Comparison of ENCODE assay signal across 14 cellular contexts in genomic region chr10:12501851-12502525, GRCh38.
DNase-seq lines count a peak whose midpoint lies in the region; ATAC-seq and TF ChIP-seq lines count a peak whose summit lies in the region.
"Had no signal": no experiment of that assay in that cellular context is flagged by ENCODE, and none has a peak within 500 bp of the region (broad histone marks: within the 10 kb centered on the region; RNA-seq: fewer than 3 reads in every experiment).

No MANE protein-coding gene starts in this region.

- no peaks in the 10 kb centered on the region for H3K27me3 Mint-ChIP-seq in activated T-cell treated with anti-CD3 and anti-CD28 coated beads, Interleukin-2, amount 50 U/mL, for 24 hours
- no peaks in the 10 kb centered on the region for H3K27me3 Mint-ChIP-seq in activated CD4-positive, alpha-beta T cell treated with anti-CD3 and anti-CD28 coated beads, Interleukin-2, amount 10 ng/mL, durations not matched to agents 24 days and 14 days
- H3K27me3 Mint-ChIP-seq: stimulated activated naive CD8-positive, alpha-beta T cell treated with anti-CD3 and anti-CD28 coated beads, Interleukin-15, Interleukin-2, amounts not matched to agents 100 ng/mL and 50 ng/mL, for 24 hours had no signal

- no peak overlapping the region for H2BK120ac ChIP-seq in mesenchymal stem cell (ENCODE audit: low read depth, low read length)

- peak overlapping the region; percentile 3 to 15 for H2BK12ac ChIP-seq in mesenchymal stem cell (ENCODE audit: low read length in 2 of 2)

- H4K91ac ChIP-seq in mesenchymal stem cell (ENCODE audit: low read length): peak overlapping the region; percentile 44

- H2BK5ac ChIP-seq in mesenchymal stem cell (ENCODE audit: low read depth, low read length, poor library complexity, severe bottlenecking): no peak overlapping the region

- H3K4me1 Mint-ChIP-seq in activated T-cell treated with anti-CD3 and anti-CD28 coated beads, Interleukin-2, amount 50 U/mL, for 24 hours (ENCODE audit: low read depth): peaks cover 62% of the 10 kb centered on the region
- peaks cover 15% of the 10 kb centered on the region for H3K4me1 Mint-ChIP-seq in activated CD4-positive, alpha-beta T cell treated with anti-CD3 and anti-CD28 coated beads, Interleukin-2, amount 10 ng/mL, durations not matched to agents 24 days and 14 days

- H3K27ac ChIP-seq in coronary artery: peak overlapping the region in 1 of 2 donors; percentile 52
- H3K27ac ChIP-seq in mesenchymal stem cell (ENCODE audit: low read length, poor library complexity, severe bottlenecking): no peak overlapping the region
- H3K27ac ChIP-seq: A549 had no signal

- peak overlapping the region in 1 of 2 experiments; percentile 41 for H3K18ac ChIP-seq in mesenchymal stem cell (ENCODE audit: low read depth in 1 of 2, low read length in 2 of 2)

- H3K23ac ChIP-seq in mesenchymal stem cell (ENCODE audit: low read length in 2 of 2): no peak overlapping the region

- peaks cover 59% of the 10 kb centered on the region for H3K79me1 ChIP-seq in mesenchymal stem cell (replicated peaks; ENCODE audit: low read length, poor library complexity, severe bottlenecking)

- H3K4me1 ChIP-seq in mesenchymal stem cell (ENCODE audit: control insufficient read depth, insufficient read depth, low read depth, low read length): peaks cover 10% of the 10 kb centered on the region

- H4K8ac ChIP-seq in mesenchymal stem cell (ENCODE audit: low read length): peak overlapping the region; percentile 4

- TF ChIP-seq CTCF in coronary artery (IDR thresholded peaks at IDR 0.05): no peak

- H3K9me3 ChIP-seq in mesenchymal stem cell (ENCODE audit: control insufficient read depth, low read length): no peaks in the 10 kb centered on the region
- H3K9me3 ChIP-seq: A549, neutrophil had no signal

- no peaks in the 10 kb centered on the region for H3K36me3 Mint-ChIP-seq in activated T-cell treated with anti-CD3 and anti-CD28 coated beads, Interleukin-2, amount 50 U/mL, for 24 hours (ENCODE audit: low read depth)
- no peaks in the 10 kb centered on the region for H3K36me3 Mint-ChIP-seq in activated CD4-positive, alpha-beta T cell treated with anti-CD3 and anti-CD28 coated beads, Interleukin-2, amount 10 ng/mL, durations not matched to agents 24 days and 14 days (ENCODE audit: low read depth)

- H3K27me3 ChIP-seq in mesenchymal stem cell (ENCODE audit: control insufficient read depth in 1 of 2, insufficient read depth in 1 of 2, low read length in 2 of 2): no peaks in the 10 kb centered on the region

- H3K4me2 ChIP-seq in mesenchymal stem cell (ENCODE audit: low read length, poor library complexity, severe bottlenecking): no peak overlapping the region
- H3K4me2 ChIP-seq: A549 had no signal

- H2BK15ac ChIP-seq in mesenchymal stem cell (ENCODE audit: low read depth, poor library complexity, severe bottlenecking): no peak overlapping the region

- no peak overlapping the region for H3K4ac ChIP-seq in mesenchymal stem cell (ENCODE audit: low read depth in 1 of 2, low read length in 2 of 2)

- no peaks in the 10 kb centered on the region for H3K9me3 Mint-ChIP-seq in activated T-cell treated with anti-CD3 and anti-CD28 coated beads, Interleukin-2, amount 50 U/mL, for 24 hours
- H3K9me3 Mint-ChIP-seq in activated CD4-positive, alpha-beta T cell treated with anti-CD3 and anti-CD28 coated beads, Interleukin-2, amount 10 ng/mL, durations not matched to agents 24 days and 14 days: no peaks in the 10 kb centered on the region
- H3K9me3 Mint-ChIP-seq: stimulated activated naive CD8-positive, alpha-beta T cell treated with anti-CD3 and anti-CD28 coated beads, Interleukin-15, Interleukin-2, amounts not matched to agents 100 ng/mL and 50 ng/mL, for 24 hours had no signal

- intact Hi-C loops in activated CD4-positive, alpha-beta T cell treated with anti-CD3 and anti-CD28 coated beads, Interleukin-2, amount 10 ng/mL, durations not matched to agents 24 days and 14 days (cut with micrococcal nuclease): loop anchor here (10.0 kb wide), 1 partner anchor 153 kb away; no protein-coding TSS in a partner anchor

- DNase-seq in activated T-cell treated with anti-CD3 and anti-CD28 coated beads, Interleukin-2, amount 50 U/mL, for 1 hour: peak; percentile 12
- no peak for DNase-seq in activated T-cell treated with anti-CD3 and anti-CD28 coated beads, Interleukin-2, amount 50 U/mL, for 24 hours
- DNase-seq in coronary artery (ENCODE audit: low spot score) (peak; percentile 67), mesenchymal stem cell (no peak), ureter (ENCODE audit: low spot score) (peak; percentile 31)
- DNase-seq in activated CD4-positive, alpha-beta T cell treated with anti-CD3 and anti-CD28 coated beads, Interleukin-2, amount 50 U/mL, for 48 hours: no peak
- DNase-seq in activated CD4-positive, alpha-beta T cell treated with anti-CD3 and anti-CD28 coated beads, Interleukin-2, amount 10 ng/mL, durations not matched to agents 24 days and 14 days: no peak
- DNase-seq: activated naive CD4-positive, alpha-beta T cell; KBM-7; NCI-H1048 had no signal

- H2AK5ac ChIP-seq in mesenchymal stem cell (ENCODE audit: low read length, severe bottlenecking): no peak overlapping the region

- H3K4me3 Mint-ChIP-seq in activated T-cell treated with anti-CD3 and anti-CD28 coated beads, Interleukin-2, amount 50 U/mL, for 24 hours: no peak overlapping the region
- no peak overlapping the region for H3K4me3 Mint-ChIP-seq in activated CD4-positive, alpha-beta T cell treated with anti-CD3 and anti-CD28 coated beads, Interleukin-2, amount 10 ng/mL, durations not matched to agents 24 days and 14 days
- H3K4me3 Mint-ChIP-seq: stimulated activated naive CD8-positive, alpha-beta T cell treated with anti-CD3 and anti-CD28 coated beads, Interleukin-15, Interleukin-2, amounts not matched to agents 100 ng/mL and 50 ng/mL, for 24 hours had no signal

- H3K14ac ChIP-seq in mesenchymal stem cell (ENCODE audit: low read length in 2 of 2): peak overlapping the region in 1 of 2 experiments; percentile 19

- H2AFZ ChIP-seq in mesenchymal stem cell (ENCODE audit: low read depth, low read length): no peak overlapping the region

- H3K36me3 ChIP-seq in mesenchymal stem cell (ENCODE audit: control insufficient read depth in 1 of 2, insufficient read depth in 2 of 2, low read depth in 1 of 2, low read length in 2 of 2): peaks cover 0 to 7% of the 10 kb centered on the region in 2 experiments
- H3K36me3 ChIP-seq: neutrophil had no signal

- no peak for ATAC-seq in GM21423 (IDR thresholded peaks at IDR 0.05; ENCODE audit: unreplicated experiment)

- peak overlapping the region; percentile 33 for H3K4me3 ChIP-seq in coronary artery
- H3K4me3 ChIP-seq in mesenchymal stem cell (ENCODE audit: insufficient read depth in 1 of 2, low read depth in 1 of 2, low read length in 2 of 2): no peak overlapping the region
- H3K4me3 ChIP-seq: A549 had no signal

- H3K27ac Mint-ChIP-seq in activated T-cell treated with anti-CD3 and anti-CD28 coated beads, Interleukin-2, amount 50 U/mL, for 24 hours: no peak overlapping the region
- no peak overlapping the region for H3K27ac Mint-ChIP-seq in activated CD4-positive, alpha-beta T cell treated with anti-CD3 and anti-CD28 coated beads, Interleukin-2, amount 10 ng/mL, durations not matched to agents 24 days and 14 days
- H3K27ac Mint-ChIP-seq: stimulated activated naive CD8-positive, alpha-beta T cell treated with anti-CD3 and anti-CD28 coated beads, Interleukin-15, Interleukin-2, amounts not matched to agents 100 ng/mL and 50 ng/mL, for 24 hours had no signal

- 89% methylated on average over 16 of the region's 16 CpGs for WGBS in mesenchymal stem cell

- no peak overlapping the region for H3K9ac ChIP-seq in mesenchymal stem cell (ENCODE audit: low read length)

Comparison
In these comparisons a context has a peak if more than half of its experiments do, and no peak if none do; other contexts are left out.
1. DNase-seq: peak in activated T-cell treated with anti-CD3 and anti-CD28 coated beads, Interleukin-2, amount 50 U/mL, for 1 hour (single experiment), coronary artery (single experiment) and ureter (single experiment); none in activated T-cell treated with anti-CD3 and anti-CD28 coated beads, Interleukin-2, amount 50 U/mL, for 24 hours (single experiment), mesenchymal stem cell (single experiment), activated CD4-positive, alpha-beta T cell treated with anti-CD3 and anti-CD28 coated beads, Interleukin-2, amount 50 U/mL, for 48 hours (0 of 2) and activated CD4-positive, alpha-beta T cell treated with anti-CD3 and anti-CD28 coated beads, Interleukin-2, amount 10 ng/mL, durations not matched to agents 24 days and 14 days (single experiment).